ENCODE assay signal across 8 cellular contexts in the genomic region with DNA sequence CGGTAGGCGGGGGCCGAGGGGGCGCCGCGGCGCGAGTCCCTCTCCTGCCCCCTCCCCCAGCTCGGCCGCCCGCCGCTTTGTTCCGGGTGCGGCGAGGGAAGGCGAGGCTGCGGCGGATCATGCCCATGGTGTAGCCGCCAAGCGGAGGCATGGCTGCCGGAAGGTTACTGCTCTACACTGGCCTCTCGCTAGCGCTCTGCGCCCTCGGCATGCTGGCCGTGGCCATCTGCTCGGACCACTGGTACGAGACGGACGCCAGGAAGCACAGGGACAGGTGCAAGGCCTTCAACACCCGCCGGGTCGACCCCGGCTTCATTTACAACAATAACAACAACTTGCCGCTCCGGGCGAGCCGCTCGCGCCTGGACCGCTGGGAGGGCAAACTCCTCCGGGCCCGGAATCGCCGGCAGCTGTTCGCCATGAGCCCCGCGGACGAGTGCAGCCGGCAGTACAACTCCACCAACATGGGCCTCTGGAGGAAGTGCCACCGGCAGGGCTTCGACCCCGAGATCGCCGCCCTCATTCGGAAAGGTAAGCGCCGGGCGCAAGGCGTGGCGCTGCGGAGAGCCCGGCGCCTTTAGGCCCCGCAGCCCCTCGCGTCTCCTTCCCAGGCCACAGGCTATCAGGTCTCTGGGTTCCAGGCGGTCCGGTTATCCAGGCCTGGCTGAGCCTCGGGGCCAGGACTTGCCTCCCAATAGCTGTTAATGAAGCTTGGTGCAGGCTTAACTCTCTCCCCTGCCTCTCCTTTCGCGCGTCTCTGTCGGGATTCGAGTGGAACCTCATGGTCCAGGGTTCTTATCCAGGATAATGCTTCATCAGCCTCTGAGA. TPM values are rescaled to one million over a fixed set of nuclear protein-coding genes. Genes with fewer than 3 reads are reported as not detected.
A peak's percentile ranks its signal among the peaks of the same experiment; 100 is the strongest.
DNase-seq lines count a peak whose midpoint lies in the region; ATAC-seq and TF ChIP-seq lines count a peak whose summit lies in the region.

No MANE protein-coding gene starts in this region.

- H3K27ac ChIP-seq in mammary epithelial cell (ENCODE audit: insufficient read depth, low read depth, low read length), result no peak overlapping the region
- peak overlapping the region in 1 of 5 donors; percentile 13 for H3K27ac ChIP-seq in stomach

- intact Hi-C loops in mammary epithelial cell (cut with micrococcal nuclease), result loop anchor here (5.0 kb wide), 2 partner anchors 148 to 578 kb away; no protein-coding TSS in a partner anchor
- intact Hi-C loops in stomach (cut with DNase I; ENCODE audit: low total_unique reads), result no loop called here

- H3K4me1 ChIP-seq in mammary epithelial cell (ENCODE audit: insufficient read depth, low read length) (peaks cover 24% of the 10 kb centered on the region), stomach (peaks cover 30 to 43% (median 38%) of the 10 kb centered on the region in 4 donors)

- TF ChIP-seq EP300 in stomach (IDR thresholded peaks at IDR 0.05), result no peak

- in situ Hi-C loops in mammary epithelial cell (cut with MboI; ENCODE audit: low sequenced_read_pairs in 2 of 2), result no loop called here

- TF ChIP-seq CTCF in mammary epithelial cell (conservative IDR thresholded peaks at IDR 0.05 in 1 of 2, IDR thresholded peaks at IDR 0.05 in 1 of 2; ENCODE audit: extremely low read depth in 1 of 2, insufficient read depth in 1 of 2, low read depth in 1 of 2, low read length in 2 of 2), result no peak
- TF ChIP-seq CTCF in stomach (IDR thresholded peaks at IDR 0.05), result no peak

- no peaks in the 10 kb centered on the region for H3K9me3 ChIP-seq in mammary epithelial cell (replicated peaks; ENCODE audit: insufficient read depth, low read length)
- H3K9me3 ChIP-seq in stomach, result no peaks in the 10 kb centered on the region

- ATAC-seq in left lobe of liver (peak; percentile 66), HG03342 (IDR thresholded peaks at IDR 0.05; ENCODE audit: unreplicated experiment) (no peak), HG02840 (IDR thresholded peaks at IDR 0.05; ENCODE audit: low FRiP score, unreplicated experiment) (no peak)

- peak overlapping the region in 2 of 3 experiments; percentile 13 to 21 for H3K4me3 ChIP-seq in mammary epithelial cell (replicated peaks in 1 of 3; ENCODE audit: insufficient read depth in 1 of 3, low read depth in 2 of 3, low read length in 3 of 3)
- peak overlapping the region; percentile 49 to 63 (median 56) for H3K4me3 ChIP-seq in stomach

- H3K36me3 ChIP-seq in mammary epithelial cell (ENCODE audit: insufficient read depth, low read length), result no peaks in the 10 kb centered on the region
- no peaks in the 10 kb centered on the region for H3K36me3 ChIP-seq in stomach

- TF ChIP-seq POLR2A in stomach (IDR thresholded peaks at IDR 0.05), result no peak

- peaks cover 3% of the 10 kb centered on the region for H4K20me1 ChIP-seq in mammary epithelial cell (ENCODE audit: insufficient read depth, low read length)

- peak; percentile 16 for DNase-seq in activated naive CD4-positive, alpha-beta T cell treated with Interleukin-2 at 50 U/mL for 16 hours
- DNase-seq in activated naive CD4-positive, alpha-beta T cell (lab: John Stamatoyannopoulos, UW), result no peak
- DNase-seq in NCI-H526 treated with DMSO at 0.1 percent for 48 hours (lab: John Stamatoyannopoulos, UW) (peak; percentile 71), mammary epithelial cell (no peak), left lobe of liver (ENCODE audit: low spot score) (no peak), stomach (no peak)

- peak overlapping the region; percentile 49 for H2AFZ ChIP-seq in mammary epithelial cell (ENCODE audit: low read depth, low read length)

- BruUV-seq in mammary epithelial cell (replicated peaks; lab: Mats Ljungman, UMichigan), result no TSS peak

- 12% methylated on average over 54 of the region's 75 CpGs for WGBS in mammary epithelial cell (ENCODE audit: low coverage, missing lambda C conversion rate)
- 1 to 9% (median 3%) methylated on average over 16 to 75 of the region's 75 CpGs for WGBS in stomach, 5 donors

- H3K79me2 ChIP-seq in mammary epithelial cell (ENCODE audit: insufficient read depth, low read length), result no peaks in the 10 kb centered on the region

- peaks cover 44% of the 10 kb centered on the region for H3K27me3 ChIP-seq in mammary epithelial cell (ENCODE audit: insufficient read depth, low read length)
- peaks cover 0 to 74% (median 44%) of the 10 kb centered on the region in 3 donors for H3K27me3 ChIP-seq in stomach

- CTCF ChIA-PET in mammary epithelial cell (lab: Charles Lee; ENCODE audit: low non-redundant PET), result no interaction called here

- peak overlapping the region; percentile 60 for H3K4me2 ChIP-seq in mammary epithelial cell (ENCODE audit: insufficient read depth, low read depth, low read length)

- dilution Hi-C loops in mammary epithelial cell (cut with HindIII; ENCODE audit: low sequenced_read_pairs), result no loop called here

- H3K9ac ChIP-seq in mammary epithelial cell (ENCODE audit: insufficient read depth, low read length), result no peak overlapping the region

RNA-seq across cellular contexts. Expression of a gene that starts 0.5 kb away (rescaled TPM):
- under 1 TPM; 0.07 to 0.17 TPM for total RNA-seq in mammary epithelial cell
- polyA plus RNA-seq in mammary epithelial cell, result 0.01 TPM
- polyA minus RNA-seq in mammary epithelial cell, result not detected
- total RNA-seq in left lobe of liver, result not detected
- 1 to 10 TPM in 2 of 5 donors, under 1 TPM in 1, not detected in 2; under 0.01 to 1.7 (median 1.2) TPM for total RNA-seq in stomach
- under 1 TPM in 2 of 3 donors, not detected in 1; 0.06 to 0.15 TPM for polyA plus RNA-seq in stomach

RNA-seq across cellular contexts. Expression of a gene that starts 59.6 kb away (rescaled TPM):
- total RNA-seq in mammary epithelial cell, result 10 to 100 TPM; 17.8 to 67.7 TPM
- polyA plus RNA-seq in mammary epithelial cell, result 44.3 TPM
- 52.7 TPM for polyA minus RNA-seq in mammary epithelial cell
- total RNA-seq in left lobe of liver, result 33.2 TPM
- total RNA-seq in stomach, result 10 to 100 TPM in 1 of 5 donors, 1 to 10 TPM in 2, under 1 TPM in 1, not detected in 1; 0.89 to 51.3 (median 8.5) TPM
- polyA plus RNA-seq in stomach, result 10 to 100 TPM; 83.6 to 99.9 (median 85.9) TPM

Comparison
In these comparisons a context has a peak if more than half of its experiments do, and no peak if none do; other contexts are left out.
1. DNase-seq: peak in activated naive CD4-positive, alpha-beta T cell treated with Interleukin-2 at 50 U/mL for 16 hours (single experiment) and NCI-H526 treated with DMSO at 0.1 percent for 48 hours (single experiment); none in activated naive CD4-positive, alpha-beta T cell (0 of 4), mammary epithelial cell (single experiment), left lobe of liver (single experiment) and stomach (single experiment).